In the genomic region with DNA sequence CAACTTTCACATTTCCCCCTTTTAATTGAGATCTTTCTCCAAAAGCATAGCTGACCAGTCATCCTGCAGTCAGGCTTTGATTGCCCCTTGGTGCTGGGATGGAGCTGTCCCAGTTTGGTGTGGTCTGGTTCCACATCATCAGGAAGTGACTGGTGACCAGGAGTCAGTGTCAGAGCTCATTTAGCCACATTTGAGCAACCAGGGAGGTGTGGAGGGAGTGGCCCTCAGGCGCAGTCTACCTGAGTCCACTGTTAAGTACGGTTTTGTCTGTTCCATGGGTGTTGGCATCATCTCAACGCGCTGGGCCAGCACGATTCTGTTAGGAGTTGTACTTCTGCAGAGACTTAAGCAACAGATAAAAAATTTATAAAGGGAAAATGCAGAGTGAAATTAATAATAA, we compare ENCODE assay signal across 9 cellular contexts. TPM values are rescaled to one million over a fixed set of nuclear protein-coding genes. Genes with fewer than 3 reads are reported as not detected.
DNase-seq lines count a peak whose midpoint lies in the region; ATAC-seq and TF ChIP-seq lines count a peak whose summit lies in the region.
"Had no signal": no experiment of that assay in that cellular context is flagged by ENCODE, and none has a peak within 500 bp of the region (broad histone marks: within the 10 kb centered on the region; RNA-seq: fewer than 3 reads in every experiment).

No MANE protein-coding gene starts in this region.

- H3K18ac ChIP-seq in IMR-90 (ENCODE audit: low read depth, low read length): no peak overlapping the region

- H2BK15ac ChIP-seq in IMR-90 (ENCODE audit: low read depth, low read length): no peak overlapping the region

- CTCF ChIA-PET in IMR-90 (lab: Yijun Ruan, JAX): interaction anchor here (1.7 kb wide), 1 partner anchor 30 kb away, joined by 5 read pairs; no protein-coding TSS in a partner anchor

- peak; percentile 33 for DNase-seq in activated CD8-positive, alpha-beta memory T cell treated with anti-CD3 and anti-CD28 coated beads for 24 hours
- DNase-seq in activated CD8-positive, alpha-beta memory T cell treated with anti-CD3 and anti-CD28 coated beads, Interleukin-2, amount 50 U/mL, for 4 hours: no peak
- no peak for DNase-seq in IMR-90
- DNase-seq in activated CD8-positive, alpha-beta memory T cell treated with anti-CD3 and anti-CD28 coated beads, Interleukin-2, amount 50 U/mL, for 48 hours: peak; percentile 32
- peak; percentile 30 for DNase-seq in ureter (ENCODE audit: low spot score)
- DNase-seq in GM13976 (ENCODE audit: low spot score): no peak
- no peak for DNase-seq in NCI-H2107 treated with DMSO at 0.1 percent for 48 hours (lab: John Stamatoyannopoulos, UW; ENCODE audit: unreplicated experiment)

- no peaks in the 10 kb centered on the region for H3K27me3 ChIP-seq in IMR-90 (ENCODE audit: control insufficient read depth, insufficient read depth, low read length)

- no peak overlapping the region for H2AK9ac ChIP-seq in IMR-90 (replicated peaks; ENCODE audit: low read depth, low read length, poor library complexity)

- H3K4ac ChIP-seq in IMR-90 (ENCODE audit: low read depth, low read length): peak overlapping the region; percentile 51

- peak overlapping the region; percentile 55; the same call in 1 of the 2 replicates for H2AK5ac ChIP-seq in IMR-90 (ENCODE audit: low read depth, low read length)

- H4K91ac ChIP-seq in IMR-90 (ENCODE audit: insufficient read depth, low read depth, low read length): 0 out of 2 replicates have a peak overlapping the region, but pooled peaks have one; percentile 5

- H2BK20ac ChIP-seq in IMR-90 (ENCODE audit: low read depth, low read length): peak overlapping the region; percentile 70; the same call in 1 of the 2 replicates

- BruUV-seq in IMR-90 (replicated peaks; lab: Mats Ljungman, UMichigan): no TSS peak

- H2AFZ ChIP-seq in IMR-90 (replicated peaks; ENCODE audit: low read length, poor library complexity): no peak overlapping the region
- H2AFZ ChIP-seq: GM23338 had no signal

- H3K36me3 ChIP-seq in IMR-90 (ENCODE audit: control insufficient read depth, insufficient read depth, low read length): peaks cover 8% of the 10 kb centered on the region; the same call in 1 of the 2 replicates

- in situ Hi-C loops in IMR-90 (cut with MboI; ENCODE audit: low sequenced_read_pairs) (loop anchor here (5.0 kb wide), 1 partner anchor 97 kb away; a partner anchor contains a TSS), GM13976 (cut with MboI; ENCODE audit: low sequenced_read_pairs, unreplicated experiment) (no loop called here)

- ATAC-seq in IMR-90 (ENCODE audit: low read depth): no peak

- H3K27ac ChIP-seq in IMR-90 (ENCODE audit: insufficient read depth, low read length): no peak overlapping the region

- H4K5ac ChIP-seq in IMR-90 (ENCODE audit: low read depth, low read length): no peak overlapping the region

- peaks cover 3% of the 10 kb centered on the region; the same call in 1 of the 2 replicates for H4K20me1 ChIP-seq in IMR-90 (ENCODE audit: insufficient read depth, low read length)

- no peak overlapping the region for H3K9ac ChIP-seq in IMR-90 (ENCODE audit: low read depth, low read length)

- intact Hi-C loops in IMR-90 (cut with micrococcal nuclease): loop anchor here (5.0 kb wide), 1 partner anchor 607 kb away; no protein-coding TSS in a partner anchor

- no peak overlapping the region for H3K14ac ChIP-seq in IMR-90 (replicated peaks; ENCODE audit: low read depth, low read length)

- dilution Hi-C loops in IMR-90 (cut with HindIII; ENCODE audit: low sequenced_read_pairs, unreplicated experiment): no loop called here

- no peak overlapping the region for H2BK5ac ChIP-seq in IMR-90 (ENCODE audit: low read depth, low read length, poor library complexity, severe bottlenecking)

- no peaks in the 10 kb centered on the region for H3K9me3 ChIP-seq in IMR-90 (ENCODE audit: control insufficient read depth, insufficient read depth, low read length)
- H3K9me3 ChIP-seq: Caco-2 had no signal

- peaks cover 17 to 54% of the 10 kb centered on the region in 2 experiments for H3K79me1 ChIP-seq in IMR-90 (ENCODE audit: low read depth in 1 of 2, low read length in 2 of 2)

- POLR2A ChIA-PET in IMR-90 (lab: Charles Lee; ENCODE audit: unreplicated experiment): no interaction called here

- no peak overlapping the region for H3K4me3 ChIP-seq in IMR-90 (ENCODE audit: insufficient read depth, low read depth, low read length)
- H3K4me3 ChIP-seq: GM23338 had no signal

- peaks cover 15% of the 10 kb centered on the region for H3K4me1 ChIP-seq in IMR-90 (ENCODE audit: control insufficient read depth, insufficient read depth, low read length)
- H3K4me1 ChIP-seq: Caco-2 had no signal

- H4K8ac ChIP-seq in IMR-90 (ENCODE audit: low read depth in 2 of 2, low read length in 2 of 2): no peak overlapping the region

- no peak for TF ChIP-seq POLR2A in IMR-90 (IDR thresholded peaks at IDR 0.05; ENCODE audit: low read depth, low read length)

- no CpG with 5 or more reads among the region's 5 CpGs for WGBS in IMR-90 (ENCODE audit: extremely low coverage in 2 of 2, insufficient read length in 1 of 2), 2 experiments

- peaks cover 3% of the 10 kb centered on the region; the same call in 1 of the 2 replicates for H3K9me1 ChIP-seq in IMR-90 (ENCODE audit: insufficient read depth, low read length)

- no peak for TF ChIP-seq RAD21 in IMR-90 (IDR thresholded peaks at IDR 0.05; ENCODE audit: low read length)

- no peak overlapping the region for H3K56ac ChIP-seq in IMR-90 (ENCODE audit: extremely low read depth, insufficient read depth, low read length)

- H3K4me2 ChIP-seq in IMR-90 (ENCODE audit: low read depth, low read length): no peak overlapping the region
- H3K4me2 ChIP-seq: GM23338 had no signal

- TF ChIP-seq CTCF in IMR-90 (conservative IDR thresholded peaks at IDR 0.05; ENCODE audit: low read depth, low read length) (no peak), GM13976 (IDR thresholded peaks at IDR 0.05; ENCODE audit: borderline replicate concordance, control extremely low read depth, extremely low read depth, insufficient read depth, missing control alignments) (no peak)

- no peak overlapping the region for H2BK120ac ChIP-seq in IMR-90 (ENCODE audit: low read depth, low read length)

- H3K23ac ChIP-seq in IMR-90 (ENCODE audit: low read depth, low read length): no peak overlapping the region

TF ChIP-seq in IMR-90, 13 proteins besides CTCF, POLR2A, EP300 and RAD21:
- TF ChIP-seq BHLHE40 (IDR thresholded peaks at IDR 0.05; ENCODE audit: low read depth, low read length): no peak
- TF ChIP-seq MAZ (IDR thresholded peaks at IDR 0.05; ENCODE audit: borderline replicate concordance, low read depth, low read length): no peak
- TF ChIP-seq, protein P1, sequence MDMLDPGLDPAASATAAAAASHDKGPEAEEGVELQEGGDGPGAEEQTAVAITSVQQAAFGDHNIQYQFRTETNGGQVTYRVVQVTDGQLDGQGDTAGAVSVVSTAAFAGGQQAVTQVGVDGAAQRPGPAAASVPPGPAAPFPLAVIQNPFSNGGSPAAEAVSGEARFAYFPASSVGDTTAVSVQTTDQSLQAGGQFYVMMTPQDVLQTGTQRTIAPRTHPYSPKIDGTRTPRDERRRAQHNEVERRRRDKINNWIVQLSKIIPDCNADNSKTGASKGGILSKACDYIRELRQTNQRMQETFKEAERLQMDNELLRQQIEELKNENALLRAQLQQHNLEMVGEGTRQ (IDR thresholded peaks at IDR 0.05; ENCODE audit: low read depth, low read length): no peak
- no peak for TF ChIP-seq FOS (IDR thresholded peaks at IDR 0.05; ENCODE audit: low read depth, low read length)
- TF ChIP-seq MAFK (IDR thresholded peaks at IDR 0.05; ENCODE audit: low read depth, low read length): no peak
- TF ChIP-seq RCOR1 (IDR thresholded peaks at IDR 0.05; ENCODE audit: insufficient replicate concordance, low read length): no peak
- no peak for TF ChIP-seq NFE2L2 (IDR thresholded peaks at IDR 0.05; ENCODE audit: low read depth, low read length)
- TF ChIP-seq, protein P2, sequence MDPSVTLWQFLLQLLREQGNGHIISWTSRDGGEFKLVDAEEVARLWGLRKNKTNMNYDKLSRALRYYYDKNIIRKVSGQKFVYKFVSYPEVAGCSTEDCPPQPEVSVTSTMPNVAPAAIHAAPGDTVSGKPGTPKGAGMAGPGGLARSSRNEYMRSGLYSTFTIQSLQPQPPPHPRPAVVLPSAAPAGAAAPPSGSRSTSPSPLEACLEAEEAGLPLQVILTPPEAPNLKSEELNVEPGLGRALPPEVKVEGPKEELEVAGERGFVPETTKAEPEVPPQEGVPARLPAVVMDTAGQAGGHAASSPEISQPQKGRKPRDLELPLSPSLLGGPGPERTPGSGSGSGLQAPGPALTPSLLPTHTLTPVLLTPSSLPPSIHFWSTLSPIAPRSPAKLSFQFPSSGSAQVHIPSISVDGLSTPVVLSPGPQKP (IDR thresholded peaks at IDR 0.05; ENCODE audit: borderline replicate concordance, low read depth, low read length): no peak
- TF ChIP-seq MXI1 (IDR thresholded peaks at IDR 0.05; ENCODE audit: borderline replicate concordance, low read depth, low read length): no peak
- no peak for TF ChIP-seq CEBPB (IDR thresholded peaks at IDR 0.05; ENCODE audit: low read depth, low read length)
- no peak for TF ChIP-seq CHD1 (IDR thresholded peaks at IDR 0.05; ENCODE audit: low read depth, low read length)
- TF ChIP-seq SMC3 (IDR thresholded peaks at IDR 0.05; ENCODE audit: low read depth, low read length): no peak

RNA-seq across cellular contexts. Expression of a gene that starts 52.6 kb away (rescaled TPM):
- total RNA-seq in IMR-90 (2012; rRNA removed) (11.8 and 13.1 TPM in 2 replicates), ureter (50.8 TPM)
- 12.0 and 15.7 TPM in 2 replicates for polyA plus RNA-seq in IMR-90 (2012; rRNA removed)
- 9.1 and 13.7 TPM in 2 replicates for polyA plus RNA-seq in IMR-90 (2012; cell fraction: cytosol; rRNA removed)
- polyA plus RNA-seq in IMR-90 (2012; cell fraction: nucleus; rRNA removed; ENCODE audit: low replicate concordance): 27.6 and 42.6 TPM in 2 replicates

Comparison
In these comparisons a context has a peak if more than half of its experiments do, and no peak if none do; other contexts are left out.
1. DNase-seq: peak in activated CD8-positive, alpha-beta memory T cell treated with anti-CD3 and anti-CD28 coated beads for 24 hours (single experiment), activated CD8-positive, alpha-beta memory T cell treated with anti-CD3 and anti-CD28 coated beads, Interleukin-2, amount 50 U/mL, for 48 hours (single experiment) and ureter (single experiment); none in activated CD8-positive, alpha-beta memory T cell treated with anti-CD3 and anti-CD28 coated beads, Interleukin-2, amount 50 U/mL, for 4 hours (single experiment), IMR-90 (single experiment), GM13976 (single experiment) and NCI-H2107 treated with DMSO at 0.1 percent for 48 hours (single experiment).